8 cellular contexts compared by ENCODE assay signal in genomic region chr5:86679529-86679928, GRCh38.
DNase-seq lines count a peak whose midpoint lies in the region; ATAC-seq, FAIRE-seq and TF ChIP-seq lines count a peak whose summit lies in the region.

No MANE protein-coding gene starts in this region.

- H3K79me2 ChIP-seq in GM12878 (ENCODE audit: control insufficient read depth, insufficient read depth, low read length) = no peaks in the 10 kb centered on the region

- peak; percentile 80 for TF ChIP-seq RAD21 in GM12878 (IDR thresholded peaks at IDR 0.05; ENCODE audit: insufficient read depth, low read depth, low read length)

- RAD21 ChIA-PET in GM12878 (lab: Charles Lee; ENCODE audit: unreplicated experiment) = interaction anchor here (1.1 to 1.7 kb wide), 2 partner anchors 9 to 114 kb away, joined by 3 to 7 read pairs; no protein-coding TSS in a partner anchor

- H3K9me3 ChIP-seq in GM12878 (replicated peaks; ENCODE audit: control insufficient read depth, insufficient read depth, low read length) (no peaks in the 10 kb centered on the region), subcutaneous abdominal adipose tissue (ENCODE audit: control insufficient read depth in 5 of 5, low read length in 5 of 5) (no peaks in the 10 kb centered on the region)

- H3K4me3 ChIP-seq in GM12878 = no peak overlapping the region
- no peak overlapping the region for H3K4me3 ChIP-seq in subcutaneous abdominal adipose tissue (ENCODE audit: low read depth in 1 of 5, low read length in 5 of 5)

- in situ Hi-C loops in GM12878 (cut with MboI) = no loop called here

- POLR2A ChIA-PET in GM12878 (lab: Charles Lee) = no interaction called here

- H3K4me2 ChIP-seq in GM12878 (ENCODE audit: control insufficient read depth, insufficient read depth) = no peak overlapping the region

- TF ChIP-seq POLR2A in GM12878 (IDR thresholded peaks at IDR 0.05; ENCODE audit: low read depth, low read length) = no peak

- H3K36me3 ChIP-seq in GM12878 (ENCODE audit: control insufficient read depth in 2 of 2, insufficient read depth in 2 of 2, low read length in 1 of 2) (no peaks in the 10 kb centered on the region), subcutaneous abdominal adipose tissue (ENCODE audit: control insufficient read depth in 5 of 5, insufficient read depth in 5 of 5, low read length in 5 of 5) (no peaks in the 10 kb centered on the region)

- no peak overlapping the region for H3K9ac ChIP-seq in GM12878 (ENCODE audit: control insufficient read depth, insufficient read depth, low read length)
- no peak overlapping the region for H3K9ac ChIP-seq in subcutaneous abdominal adipose tissue (ENCODE audit: low read length in 5 of 5)

- BruUV-seq in GM12878 (replicated peaks; lab: Mats Ljungman, UMichigan) = no TSS peak

- ATAC-seq in GM18511 (IDR thresholded peaks at IDR 0.05; ENCODE audit: unreplicated experiment) (peak; percentile 75), HG03280 (IDR thresholded peaks at IDR 0.05; ENCODE audit: unreplicated experiment) (peak; percentile 62), GM12878 (peak; percentile 82), HG02588 (IDR thresholded peaks at IDR 0.05; ENCODE audit: unreplicated experiment) (no peak)

- TF ChIP-seq CTCF in GM12878 (IDR thresholded peaks at IDR 0.05 in 2 of 3, conservative IDR thresholded peaks at IDR 0.05 in 1 of 3; ENCODE audit: control insufficient read depth in 2 of 3, extremely low read depth in 1 of 3, insufficient read depth in 1 of 3, low read depth in 3 of 3, low read length in 3 of 3) = peak; percentile 51 to 64 (median 55); a peak in 5 of 6 replicates

- TF ChIP-seq EP300 in GM12878 (IDR thresholded peaks at IDR 0.05; ENCODE audit: borderline replicate concordance in 1 of 2, control insufficient read depth in 1 of 2, low read depth in 2 of 2, low read length in 2 of 2) = no peak

- no peaks in the 10 kb centered on the region for H4K20me1 ChIP-seq in GM12878 (ENCODE audit: control insufficient read depth, insufficient read depth)

- intact Hi-C loops in GM12878 (cut with micrococcal nuclease; ENCODE audit: unreplicated experiment) = no loop called here

- H3K27ac ChIP-seq in GM12878 (ENCODE audit: control insufficient read depth, insufficient read depth) (no peak overlapping the region), subcutaneous abdominal adipose tissue (ENCODE audit: low read depth, low read length) (peak overlapping the region; percentile 81)

- H3K27me3 ChIP-seq in GM12878 (replicated peaks in 1 of 2; ENCODE audit: control insufficient read depth in 2 of 2, insufficient read depth in 2 of 2, low read length in 1 of 2) (no peaks in the 10 kb centered on the region), subcutaneous abdominal adipose tissue (ENCODE audit: control insufficient read depth in 5 of 5, insufficient read depth in 4 of 5, low read length in 5 of 5) (no peaks in the 10 kb centered on the region)

- CTCF ChIA-PET in GM12878 (lab: Yijun Ruan, JAX) = interaction anchor here (1.0 to 1.7 kb wide), 6 partner anchors 9 to 810 kb away, joined by 3 to 6 read pairs (median 3); no protein-coding TSS in a partner anchor

- no peak overlapping the region for H2AFZ ChIP-seq in GM12878 (ENCODE audit: control insufficient read depth, low read depth, low read length)

- 0% methylated on average over 1 of the region's 1 CpG for WGBS in GM12878 (ENCODE audit: insufficient coverage, insufficient replicate concordance, low lambda C conversion rate, missing lambda C conversion rate)

- peak; percentile 55 for DNase-seq in AG08396 (ENCODE audit: low spot score)
- DNase-seq in NCI-H510A treated with DMSO at 0.1 percent for 48 hours (lab: John Stamatoyannopoulos, UW) = peak; percentile 44
- no peak for DNase-seq in GM12878 (ENCODE audit: low read depth, low spot score)
- peak; percentile 47 for DNase-seq in iPS-NIHi11 (ENCODE audit: low spot score)

- SMC1A ChIA-PET in GM12878 (lab: Charles Lee; ENCODE audit: uncharacterized antibody, unreplicated experiment) = interaction anchor here (1.8 kb wide), 1 partner anchor 11 kb away, joined by 4 read pairs; no protein-coding TSS in a partner anchor

- no peak for FAIRE-seq in GM12878 (lab: Jason Lieb, UNC)

- H3K4me1 ChIP-seq in GM12878 (ENCODE audit: control insufficient read depth, insufficient read depth, low read length) (no peaks in the 10 kb centered on the region), subcutaneous abdominal adipose tissue (ENCODE audit: control insufficient read depth in 5 of 5, insufficient read depth in 5 of 5, low read length in 5 of 5) (peaks cover 0 to 8% (median 0%) of the 10 kb centered on the region in 5 donors)

TF ChIP-seq in GM12878, 131 proteins besides CTCF, POLR2A, EP300 and RAD21:
- TF ChIP-seq SMC3 (IDR thresholded peaks at IDR 0.05; ENCODE audit: borderline replicate concordance, low read length) = peak; percentile 45; the same call in 1 of the 2 replicates
- TF ChIP-seq TCF12 (IDR thresholded peaks at IDR 0.05; ENCODE audit: low read depth, low read length) = no peak
